Comparison of ENCODE assay signal across 8 cellular contexts in the genomic region with DNA sequence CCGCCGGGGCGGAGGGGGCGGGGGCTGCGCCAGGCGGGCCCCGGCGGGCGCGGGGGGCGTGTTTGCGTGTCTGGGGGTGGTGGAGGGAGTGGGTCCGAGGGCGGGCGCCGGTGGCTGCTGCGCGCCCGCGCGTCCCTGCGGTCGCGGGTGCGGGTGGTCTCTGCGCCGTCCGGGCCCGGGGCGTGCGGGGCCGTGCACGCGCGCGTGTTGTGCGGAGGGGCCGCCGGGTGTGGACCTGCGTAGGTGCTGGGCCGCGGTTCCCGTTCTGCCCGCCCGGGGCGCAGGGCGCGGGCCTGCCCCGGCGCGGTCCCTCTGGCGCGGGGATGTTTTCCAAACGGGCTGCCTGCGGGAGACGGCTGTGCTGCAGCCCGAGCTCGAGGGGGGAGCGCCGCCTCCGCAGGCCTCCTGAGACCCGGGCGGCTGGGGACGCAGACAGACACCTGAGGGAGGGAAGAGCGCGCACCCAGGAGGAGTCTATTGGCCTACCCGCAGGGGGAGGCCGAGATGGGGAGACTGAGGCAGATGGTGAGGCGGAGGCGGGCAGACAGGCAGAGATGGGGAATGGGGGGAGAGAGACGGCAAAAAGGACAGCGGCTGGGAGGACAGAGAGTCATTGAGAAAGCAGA. TPM values are rescaled to one million over a fixed set of nuclear protein-coding genes. Genes with fewer than 3 reads are reported as not detected.
DNase-seq lines count a peak whose midpoint lies in the region; ATAC-seq and TF ChIP-seq lines count a peak whose summit lies in the region.

No MANE protein-coding gene starts in this region.

- no TSS peak for BruUV-seq in HCT116 (replicated peaks; lab: Mats Ljungman, UMichigan)
- BruUV-seq in MCF 10A (replicated peaks; lab: Mats Ljungman, UMichigan): no TSS peak

- H3K9me3 ChIP-seq in HCT116 (ENCODE audit: control insufficient read depth in 1 of 2, insufficient read depth in 1 of 2, low read depth in 1 of 2, low read length in 2 of 2): peaks cover 6 to 7% of the 10 kb centered on the region in 2 experiments; a peak in 1 of 4 replicates

- no peaks in the 10 kb centered on the region for H3K4me1 Mint-ChIP-seq in MCF 10A (ENCODE audit: insufficient read depth, unreplicated experiment)

- DNase-seq in activated T-cell treated with anti-CD3 and anti-CD28 coated beads for 48 hours (ENCODE audit: low read depth): peak; percentile 39
- no peak for DNase-seq in activated T-cell treated with anti-CD3 and anti-CD28 coated beads, Interleukin-2, amount 50 U/mL, for 48 hours
- DNase-seq in HCT116 (ENCODE audit: low read depth, low spot score): no peak
- DNase-seq in NCI-H69 (lab: John Stamatoyannopoulos, UW): peak; percentile 66
- peak; percentile 25 for DNase-seq in MCF 10A (ENCODE audit: unreplicated experiment)
- DNase-seq in left colon: peak; percentile 30 to 45
- DNase-seq in stimulated activated naive CD4-positive, alpha-beta T cell treated with Interleukin-2 at 50 U/mL for 16 hours (lab: John Stamatoyannopoulos, UW): peak; percentile 64
- DNase-seq in ecto neural progenitor cell (ENCODE audit: low spot score): no peak

- H3K9me2 ChIP-seq in HCT116 (ENCODE audit: insufficient read depth): no peaks in the 10 kb centered on the region

- POLR2A ChIA-PET in HCT116 (lab: Charles Lee): interaction anchor here (0.9 to 3.3 kb wide), 6 partner anchors 12 to 211 kb away, joined by 3 to 17 read pairs (median 5); a partner anchor contains a TSS
- POLR2A ChIA-PET in MCF 10A (lab: Yijun Ruan, JAX): interaction anchor here (0.7 to 5.3 kb wide), 9 partner anchors 9 to 149 kb away, joined by 3 to 65 read pairs (median 4); a partner anchor contains a TSS

- CTCF ChIA-PET in HCT116 (lab: Charles Lee) (interaction anchor here (0.9 to 2.0 kb wide), 3 partner anchors 13 to 29 kb away, joined by 3 to 13 read pairs (median 3); a partner anchor contains a TSS), MCF 10A (lab: Yijun Ruan, JAX) (interaction anchor here (1.0 to 1.5 kb wide), 2 partner anchors 28 to 37 kb away, joined by 3 to 6 read pairs; a partner anchor contains a TSS)

- no peaks in the 10 kb centered on the region for H3K27me3 Mint-ChIP-seq in MCF 10A (ENCODE audit: insufficient read depth, unreplicated experiment)

- TF ChIP-seq POLR2A in HCT116 (IDR thresholded peaks at IDR 0.05; ENCODE audit: borderline replicate concordance, extremely low read depth, insufficient read depth, insufficient read length): no peak

- peak overlapping the region; percentile 93 for H3K4me2 ChIP-seq in HCT116 (ENCODE audit: low read length)

- peak overlapping the region; percentile 75 for H3K4me3 Mint-ChIP-seq in MCF 10A (ENCODE audit: unreplicated experiment)

- H3K9me3 Mint-ChIP-seq in MCF 10A (ENCODE audit: unreplicated experiment): no peaks in the 10 kb centered on the region

- H3K36me3 ChIP-seq in HCT116 (ENCODE audit: control insufficient read depth in 1 of 2, insufficient read depth in 2 of 2, low read length in 2 of 2): peaks cover 0 to 3% of the 10 kb centered on the region in 2 experiments; a peak in 1 of 4 replicates

- intact Hi-C loops in HCT116 (cut with micrococcal nuclease) (no loop called here), MCF 10A (cut with micrococcal nuclease) (no loop called here), left colon (cut with DNase I, micrococcal nuclease) (no loop called here)

- RAD21 ChIA-PET in HCT116 (lab: Charles Lee; ENCODE audit: low non-redundant PET in 1 of 2, low total read pairs in 2 of 2, uncharacterized antibody in 2 of 2, unreplicated experiment in 2 of 2): interaction anchor here (0.6 to 0.9 kb wide), 2 partner anchors 28 to 211 kb away, joined by 3 to 5 read pairs; a partner anchor contains a TSS

- H3K4me1 ChIP-seq in HCT116 (ENCODE audit: control insufficient read depth in 1 of 2, insufficient read depth in 2 of 2, low read length in 2 of 2): peaks cover 8 to 19% of the 10 kb centered on the region in 2 experiments

- no peak overlapping the region for H2AFZ ChIP-seq in HCT116 (ENCODE audit: low read depth, low read length, poor library complexity, severe bottlenecking)

- TF ChIP-seq CTCF in HCT116 (IDR thresholded peaks at IDR 0.05 in 2 of 3, conservative IDR thresholded peaks at IDR 0.05 in 1 of 3; ENCODE audit: borderline replicate concordance in 1 of 3, insufficient read depth in 1 of 3, low read depth in 2 of 3, low read length in 2 of 3): peak in 1 of 3 experiments; percentile 33; a peak in 3 of 6 replicates
- peak; percentile 22 for TF ChIP-seq CTCF in MCF 10A (IDR thresholded peaks at IDR 0.05; ENCODE audit: unreplicated experiment)

- peak overlapping the region; percentile 71 to 95 for H3K4me3 ChIP-seq in HCT116 (replicated peaks in 1 of 2; ENCODE audit: low read depth in 1 of 2, low read length in 2 of 2)

- peak overlapping the region; percentile 70; the same call in 1 of the 2 replicates for H3K27ac ChIP-seq in HCT116 (ENCODE audit: low read depth, low read length)

- no peaks in the 10 kb centered on the region for H3K27me3 ChIP-seq in HCT116 (ENCODE audit: insufficient read depth, low read length)

- H3K27ac Mint-ChIP-seq in MCF 10A (ENCODE audit: low read depth, unreplicated experiment): peak overlapping the region; percentile 5

- ATAC-seq in HCT116 (peak; percentile 68), left colon (peak; percentile 19)

- peaks cover 10% of the 10 kb centered on the region for H3K36me3 Mint-ChIP-seq in MCF 10A (ENCODE audit: insufficient read depth, unreplicated experiment)

- H4K20me1 ChIP-seq in HCT116 (ENCODE audit: insufficient read depth): no peaks in the 10 kb centered on the region

- peaks cover 8% of the 10 kb centered on the region; the same call in 1 of the 2 replicates for H3K79me2 ChIP-seq in HCT116 (ENCODE audit: insufficient read depth, low read length)

- no peak for TF ChIP-seq RAD21 in HCT116 (IDR thresholded peaks at IDR 0.05; ENCODE audit: low read depth)

- H3K9ac ChIP-seq in HCT116 (ENCODE audit: low read length): peak overlapping the region; percentile 83

TF ChIP-seq in HCT116, 20 proteins besides CTCF, POLR2A, EP300 and RAD21:
- no peak for TF ChIP-seq FOSL1 (IDR thresholded peaks at IDR 0.05; ENCODE audit: low read depth)
- peak; percentile 85 for TF ChIP-seq ZFX (IDR thresholded peaks at IDR 0.05)

RNA-seq across cellular contexts. Expression of a gene that starts 0.4 kb away (rescaled TPM):
- 12.8 TPM for total RNA-seq in HCT116 (2021; ENCODE audit: unreplicated experiment)
- 5.8 and 6.5 TPM in 2 replicates for polyA plus RNA-seq in HCT116 (2012)
- total RNA-seq in MCF 10A (2022): 5.0 and 6.1 TPM in 2 replicates
- total RNA-seq in left colon: 1 to 10 TPM; 4.7 to 5.2 TPM

RNA-seq across cellular contexts. Expression of a gene that starts 13.1 kb away (rescaled TPM):
- total RNA-seq in HCT116 (2021; ENCODE audit: unreplicated experiment) (55.6 TPM), MCF 10A (2022) (34.4 and 40.9 TPM in 2 replicates), left colon (10 to 100 TPM; 75.0 to 91.4 TPM)
- polyA plus RNA-seq in HCT116 (2012): 55.7 and 59.8 TPM in 2 replicates

RNA-seq across cellular contexts. Expression of a gene that starts 28.5 kb away (rescaled TPM):
- 126 TPM for total RNA-seq in HCT116 (2021; ENCODE audit: unreplicated experiment)
- polyA plus RNA-seq in HCT116 (2012): 95.0 and 134 TPM in 2 replicates
- 65.5 and 69.1 TPM in 2 replicates for total RNA-seq in MCF 10A (2022)
- total RNA-seq in left colon: 10 to 100 TPM; 46.9 to 59.4 TPM

RNA-seq across cellular contexts. Expression of a gene that starts 43.3 kb away (rescaled TPM):
- total RNA-seq in HCT116 (2021; ENCODE audit: unreplicated experiment) (29.8 TPM), MCF 10A (2022) (31.7 and 33.9 TPM in 2 replicates), left colon (10 to 100 TPM; 29.8 to 34.8 TPM)
- polyA plus RNA-seq in HCT116 (2012): 11.2 and 19.0 TPM in 2 replicates

RNA-seq across cellular contexts. Expression of a gene that starts 46.3 kb away (rescaled TPM):
- total RNA-seq in HCT116 (2021; ENCODE audit: unreplicated experiment): not detected
- not detected in 2 replicates for polyA plus RNA-seq in HCT116 (2012)
- total RNA-seq in MCF 10A (2022): not detected in 2 replicates
- under 1 TPM in 1 of 2 donors, not detected in 1; 0.39 TPM for total RNA-seq in left colon

Comparison
In these comparisons a context has a peak if more than half of its experiments do, and no peak if none do; other contexts are left out.
1. DNase-seq: peak in activated T-cell treated with anti-CD3 and anti-CD28 coated beads for 48 hours (single experiment), NCI-H69 (single experiment), MCF 10A (single experiment), left colon (2 of 2) and stimulated activated naive CD4-positive, alpha-beta T cell treated with Interleukin-2 at 50 U/mL for 16 hours (single experiment); none in activated T-cell treated with anti-CD3 and anti-CD28 coated beads, Interleukin-2, amount 50 U/mL, for 48 hours (0 of 2), HCT116 (single experiment) and ecto neural progenitor cell (single experiment).